ENCODE assay signal across 14 cellular contexts in genomic region chr3:45381168-45381852, GRCh38. TPM values are rescaled to one million over a fixed set of nuclear protein-coding genes. Genes with fewer than 3 reads are reported as not detected.
DNase-seq lines count a peak whose midpoint lies in the region; ATAC-seq and TF ChIP-seq lines count a peak whose summit lies in the region.
"Had no signal": no experiment of that assay in that cellular context is flagged by ENCODE, and none has a peak within 500 bp of the region (broad histone marks: within the 10 kb centered on the region; RNA-seq: fewer than 3 reads in every experiment).

No MANE protein-coding gene starts in this region.

- H3K4me1 Mint-ChIP-seq in endothelial cell (ENCODE audit: unreplicated experiment), result peaks cover 23% of the 10 kb centered on the region
- H3K4me1 Mint-ChIP-seq: activated B cell treated with CpG ODN at 0.5 μM for 24 hours; stimulated activated memory B cell treated with anti-CD40 and anti-IgM and Interleukin-4, amounts not matched to agents 10 μg/mL and 1 μg/mL and 100 μg/mL, for 72 hours had no signal

- POLR2A ChIA-PET in PC-3 (lab: Charles Lee; ENCODE audit: unreplicated experiment), result interaction anchor here (0.6 kb wide), 1 partner anchor 397 kb away, joined by 3 read pairs; no protein-coding TSS in a partner anchor

- H3K27ac ChIP-seq in C4-2B (peak overlapping the region; percentile 35), DND-41 (ENCODE audit: low read length) (peak overlapping the region; percentile 69), PC-3 (ENCODE audit: low read length) (no peak overlapping the region)
- H3K27ac ChIP-seq: Peyer's patch had no signal

- H3K4me1 ChIP-seq in DND-41 (ENCODE audit: insufficient read depth, low read length), result peaks cover 24% of the 10 kb centered on the region
- H3K4me1 ChIP-seq in PC-3 (ENCODE audit: insufficient read depth, low read length), result peaks cover 7% of the 10 kb centered on the region
- H3K4me1 ChIP-seq: Peyer's patch had no signal

- TF ChIP-seq CTCF in C4-2B (conservative IDR thresholded peaks at IDR 0.05) (no peak), DND-41 (IDR thresholded peaks at IDR 0.05; ENCODE audit: borderline replicate concordance, extremely low read depth, low read length, poor library complexity, severe bottlenecking) (no peak), PC-3 (conservative IDR thresholded peaks at IDR 0.05; ENCODE audit: low read depth, low read length) (no peak), endothelial cell (IDR thresholded peaks at IDR 0.05; ENCODE audit: unreplicated experiment) (no peak)

- H3K79me2 ChIP-seq in DND-41 (ENCODE audit: insufficient read depth, low read length), result no peaks in the 10 kb centered on the region
- no peaks in the 10 kb centered on the region for H3K79me2 ChIP-seq in PC-3 (ENCODE audit: low read length)

- H3K36me3 Mint-ChIP-seq in endothelial cell (ENCODE audit: low read depth, unreplicated experiment), result no peaks in the 10 kb centered on the region
- H3K36me3 Mint-ChIP-seq: stimulated activated memory B cell treated with anti-CD40 and anti-IgM and Interleukin-4, amounts not matched to agents 10 μg/mL and 1 μg/mL and 100 μg/mL, for 72 hours had no signal

- H3K4me2 ChIP-seq in DND-41 (ENCODE audit: insufficient read depth, low read length) (peak overlapping the region; percentile 48), PC-3 (ENCODE audit: low read length) (no peak overlapping the region)

- CTCF ChIA-PET in PC-3 (lab: Charles Lee), result no interaction called here

- intact Hi-C loops in PC-3 (cut with micrococcal nuclease), result no loop called here

- no peaks in the 10 kb centered on the region for H3K9me2 ChIP-seq in PC-3 (replicated peaks; ENCODE audit: low read length)

- no peak overlapping the region for H3K4me3 Mint-ChIP-seq in endothelial cell (ENCODE audit: unreplicated experiment)
- H3K4me3 Mint-ChIP-seq: activated B cell treated with CpG ODN at 0.5 μM for 24 hours; naive thymus-derived CD8-positive, alpha-beta T cell; stimulated activated memory B cell treated with anti-CD40 and anti-IgM and Interleukin-4, amounts not matched to agents 10 μg/mL and 1 μg/mL and 100 μg/mL, for 72 hours had no signal

- H3K4me3 ChIP-seq in DND-41 (ENCODE audit: low read depth in 1 of 2, low read length in 2 of 2) (no peak overlapping the region; a peak in 1 of 4 replicates), PC-3 (ENCODE audit: low read length) (no peak overlapping the region)
- H3K4me3 ChIP-seq: Peyer's patch had no signal

- ATAC-seq in DND-41 (ENCODE audit: insufficient read depth, low read depth) (peak; percentile 87), PC-3 (no peak), GM19351 (IDR thresholded peaks at IDR 0.05; ENCODE audit: unreplicated experiment) (no peak), HG03280 (IDR thresholded peaks at IDR 0.05; ENCODE audit: unreplicated experiment) (no peak)
- ATAC-seq: naive thymus-derived CD8-positive, alpha-beta T cell; stimulated activated memory B cell treated with anti-CD40 and anti-IgM and Interleukin-4, amounts not matched to agents 10 μg/mL and 1 μg/mL and 100 μg/mL, for 72 hours had no signal

- no peaks in the 10 kb centered on the region for H3K9me3 ChIP-seq in DND-41 (ENCODE audit: insufficient read depth, low read length, severe bottlenecking)
- H3K9me3 ChIP-seq in PC-3 (ENCODE audit: low read length), result no peaks in the 10 kb centered on the region; the same call in 1 of the 2 replicates

- peak; percentile 89 for DNase-seq in DND-41
- no peak for DNase-seq in PC-3
- no peak for DNase-seq in endothelial cell (ENCODE audit: low spot score)
- no peak for DNase-seq in cerebellar nuclear complex (lab: John Stamatoyannopoulos, UW)
- no peak for DNase-seq in SKM-1 (lab: John Stamatoyannopoulos, UW; ENCODE audit: unreplicated experiment)
- DNase-seq: activated B cell treated with CpG ODN at 0.5 μM for 24 hours; DMS79 treated with DMSO at 0.1 percent for 48 hours; GOT3; naive thymus-derived CD8-positive, alpha-beta T cell; Peyer's patch had no signal

- H3K9ac ChIP-seq in DND-41 (ENCODE audit: low read depth, low read length) (peak overlapping the region; percentile 33), PC-3 (ENCODE audit: low read length) (no peak overlapping the region)

- H3K27ac Mint-ChIP-seq in endothelial cell (ENCODE audit: unreplicated experiment), result peak overlapping the region; percentile 7
- H3K27ac Mint-ChIP-seq: activated B cell treated with CpG ODN at 0.5 μM for 24 hours; stimulated activated memory B cell treated with anti-CD40 and anti-IgM and Interleukin-4, amounts not matched to agents 10 μg/mL and 1 μg/mL and 100 μg/mL, for 72 hours had no signal

- BruUV-seq in PC-3 (replicated peaks; lab: Mats Ljungman, UMichigan), result no TSS peak

- no peaks in the 10 kb centered on the region for H3K36me3 ChIP-seq in DND-41 (ENCODE audit: insufficient read depth, low read length)
- no peaks in the 10 kb centered on the region for H3K36me3 ChIP-seq in PC-3 (ENCODE audit: low read depth, low read length)
- H3K36me3 ChIP-seq: Peyer's patch had no signal

- H3F3A ChIP-seq in PC-3 (ENCODE audit: low read length, unreplicated experiment), result no peaks in the 10 kb centered on the region

- peaks cover 9% of the 10 kb centered on the region for H3K9me3 Mint-ChIP-seq in endothelial cell (ENCODE audit: unreplicated experiment)

- peak overlapping the region; percentile 53 for H2AFZ ChIP-seq in DND-41 (ENCODE audit: low read depth, low read length)
- H2AFZ ChIP-seq in PC-3 (ENCODE audit: low read length), result peak overlapping the region; percentile 69

- no peaks in the 10 kb centered on the region for H3K27me3 ChIP-seq in DND-41 (ENCODE audit: insufficient read depth, low read length, poor library complexity)
- H3K27me3 ChIP-seq in PC-3 (ENCODE audit: low read length), result no peaks in the 10 kb centered on the region
- H3K27me3 ChIP-seq: Peyer's patch had no signal

- H3K27me3 Mint-ChIP-seq in endothelial cell (ENCODE audit: unreplicated experiment), result peaks cover 2% of the 10 kb centered on the region

- H4K20me1 ChIP-seq in DND-41 (ENCODE audit: insufficient read depth, low read length), result no peaks in the 10 kb centered on the region
- no peaks in the 10 kb centered on the region for H4K20me1 ChIP-seq in PC-3 (ENCODE audit: low read length)

RNA-seq across cellular contexts. Expression of gene LARS2, which starts 7.1 kb away (rescaled TPM):
- 29.8 and 34.3 TPM in 2 replicates for total RNA-seq in PC-3 (2014; rRNA removed)
- 22.5 TPM for total RNA-seq in endothelial cell (ENCODE audit: unreplicated experiment)
